In the genomic region with DNA sequence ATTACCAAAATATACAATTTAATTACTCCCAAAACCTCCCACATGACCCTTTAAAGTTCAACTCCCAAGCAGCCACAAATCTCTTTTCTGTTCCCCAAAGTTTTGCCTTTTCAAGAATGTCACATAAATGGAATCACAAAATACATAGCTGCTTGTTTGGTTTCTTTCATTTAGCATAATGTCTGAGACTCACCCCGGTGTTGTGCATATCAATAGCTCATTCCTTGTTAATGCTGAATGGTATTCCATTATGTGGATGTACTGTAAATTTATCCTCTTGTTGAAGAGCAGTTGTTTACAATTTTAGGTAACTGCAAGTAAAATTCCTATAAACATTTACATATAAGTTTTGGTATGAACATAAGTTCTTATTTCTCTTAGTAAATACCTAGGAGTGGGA, we compare ENCODE assay signal across 16 cellular contexts.
"Had no signal": no experiment of that assay in that cellular context is flagged by ENCODE, and none has a peak within 500 bp of the region (broad histone marks: within the 10 kb centered on the region; RNA-seq: fewer than 3 reads in every experiment).

No MANE protein-coding gene starts in this region.

- ATAC-seq: left colon; mucosa of descending colon; naive thymus-derived CD8-positive, alpha-beta T cell; right cardiac atrium had no signal

- H3K4me3 Mint-ChIP-seq: naive thymus-derived CD8-positive, alpha-beta T cell; neural progenitor cell had no signal

- DNase-seq: effector CD4-positive, alpha-beta T cell; foreskin melanocyte; head of caudate nucleus; left colon; mucosa of descending colon; naive thymus-derived CD8-positive, alpha-beta T cell; nucleus accumbens; ovary; right cardiac atrium; stimulated activated CD4-positive, alpha-beta T cell treated with anti-CD3 and anti-CD28 coated beads, Interleukin-2, amount 100 ng/mL, for 48 hours; stimulated activated naive CD4-positive, alpha-beta T cell treated with Interleukin-2 at 50 U/mL for 16 hours; trophoblast cell had no signal

- H3K9me3 Mint-ChIP-seq: naive thymus-derived CD8-positive, alpha-beta T cell; neural progenitor cell had no signal

- H3K27ac Mint-ChIP-seq: neural progenitor cell had no signal

- H3K4me3 ChIP-seq: coronary artery, hepatocyte, mucosa of descending colon, neural progenitor cell, ovary, smooth muscle cell had no signal

- H3K9me3 ChIP-seq: mucosa of descending colon, ovary had no signal

- H3K36me3 ChIP-seq: neural progenitor cell, ovary had no signal

- H3K4me1 ChIP-seq: neural progenitor cell had no signal

- H3K27ac ChIP-seq: coronary artery, hepatocyte, neural progenitor cell, ovary had no signal

- H3K9ac ChIP-seq: neural progenitor cell had no signal

- H3K27me3 Mint-ChIP-seq: naive thymus-derived CD8-positive, alpha-beta T cell had no signal

- H3K27me3 ChIP-seq: hepatocyte, neural progenitor cell, ovary had no signal

- H3K4me1 Mint-ChIP-seq: neural progenitor cell had no signal
